ENCODE assay signal across 11 cellular contexts in the genomic region with DNA sequence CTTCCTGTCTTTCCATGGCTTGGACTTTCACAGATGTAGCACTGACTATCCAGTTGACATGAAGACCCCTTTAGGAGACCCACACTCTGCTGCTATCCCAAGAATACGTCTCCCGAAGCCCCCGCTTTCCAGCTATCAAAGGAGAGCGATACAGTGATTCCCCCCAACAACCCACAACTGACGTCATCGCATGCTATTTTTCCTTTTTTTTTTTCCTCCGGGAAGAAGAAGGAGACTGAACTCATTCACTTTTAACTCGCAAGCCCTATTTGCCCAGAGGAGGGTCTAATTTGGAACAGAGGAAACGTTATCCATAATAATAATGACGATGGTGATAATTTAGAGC. TPM values are rescaled to one million over a fixed set of nuclear protein-coding genes. Genes with fewer than 3 reads are reported as not detected.
DNase-seq lines count a peak whose midpoint lies in the region; FAIRE-seq and TF ChIP-seq lines count a peak whose summit lies in the region.
"Had no signal": no experiment of that assay in that cellular context is flagged by ENCODE, and none has a peak within 500 bp of the region (broad histone marks: within the 10 kb centered on the region; RNA-seq: fewer than 3 reads in every experiment).

No MANE protein-coding gene starts in this region.

- H3K79me2 ChIP-seq in fibroblast of lung (ENCODE audit: control insufficient read depth, insufficient read depth, low read length) (peaks cover 4% of the 10 kb centered on the region), neural progenitor cell (ENCODE audit: low read depth) (no peaks in the 10 kb centered on the region)

- H3F3A ChIP-seq in neural progenitor cell (ENCODE audit: low read depth), result peaks cover 44% of the 10 kb centered on the region

- H3K27me3 Mint-ChIP-seq in neural progenitor cell (ENCODE audit: insufficient read depth, low read depth), result peaks cover 23% of the 10 kb centered on the region

- H4K20me1 ChIP-seq in fibroblast of lung (ENCODE audit: control insufficient read depth, extremely low read depth, insufficient read depth, low read length) (no peaks in the 10 kb centered on the region), neural progenitor cell (ENCODE audit: low read depth) (peaks cover 34% of the 10 kb centered on the region)

- H3K27ac ChIP-seq in fibroblast of lung (ENCODE audit: insufficient read depth, low read length), result peak overlapping the region; percentile 89
- no peak overlapping the region for H3K27ac ChIP-seq in neural progenitor cell

- FAIRE-seq in GM12891 (lab: Jason Lieb, UNC), result no peak
- FAIRE-seq: frontal cortex, HTR-8/SVneo had no signal

- no peak for DNase-seq in AG04449 (ENCODE audit: low read depth, low spot score)
- DNase-seq in NT2/D1 (ENCODE audit: low read depth, low spot score), result no peak
- peak; percentile 54 to 77 for DNase-seq in fibroblast of lung (ENCODE audit: low read depth in 2 of 2)
- peak; percentile 15 for DNase-seq in neural progenitor cell (ENCODE audit: low spot score)
- no peak for DNase-seq in Kasumi-1 (lab: John Stamatoyannopoulos, UW)
- no peak for DNase-seq in GM12891 (ENCODE audit: insufficient read length, low spot score)
- no peak for DNase-seq in A172 (ENCODE audit: low spot score)
- no peak for DNase-seq in KBM-7
- DNase-seq: stimulated activated CD4-positive, alpha-beta T cell treated with anti-CD3 and anti-CD28 coated beads, Interleukin-4, amount 100 ng/mL, for 1 hour had no signal

- H3K4me2 ChIP-seq in fibroblast of lung (ENCODE audit: extremely low read depth, insufficient read depth, low read length) (peak overlapping the region; percentile 99), neural progenitor cell (peak overlapping the region; percentile 86)

- peak overlapping the region; percentile 87 for H3K4me3 ChIP-seq in AG04449 (ENCODE audit: low read depth, low read length)
- H3K4me3 ChIP-seq in NT2/D1 (ENCODE audit: insufficient read length, low read depth), result peak overlapping the region; percentile 86
- H3K4me3 ChIP-seq in fibroblast of lung (replicated peaks in 1 of 4; ENCODE audit: control extremely low read depth in 1 of 4, insufficient read depth in 1 of 4, low read depth in 3 of 4, low read length in 4 of 4), result peak overlapping the region; percentile 78 to 94 (median 82)
- peak overlapping the region; percentile 60 for H3K4me3 ChIP-seq in neural progenitor cell

- H3K36me3 ChIP-seq in NT2/D1 (ENCODE audit: insufficient read depth, insufficient read length, low read length), result peaks cover 17% of the 10 kb centered on the region
- H3K36me3 ChIP-seq in fibroblast of lung (ENCODE audit: control insufficient read depth, insufficient read depth, low read length), result no peaks in the 10 kb centered on the region
- no peaks in the 10 kb centered on the region for H3K36me3 ChIP-seq in neural progenitor cell

- no peak for TF ChIP-seq CTCF in AG04449 (IDR thresholded peaks at IDR 0.05; ENCODE audit: insufficient read depth, low read length, missing control alignments)
- no peak for TF ChIP-seq CTCF in fibroblast of lung (conservative IDR thresholded peaks at IDR 0.05 in 1 of 2, IDR thresholded peaks at IDR 0.05 in 1 of 2; ENCODE audit: low read depth in 1 of 2, low read length in 2 of 2)
- no peak for TF ChIP-seq CTCF in neural progenitor cell (IDR thresholded peaks at IDR 0.05)

- H3K9me3 Mint-ChIP-seq in neural progenitor cell, result no peaks in the 10 kb centered on the region

- peak overlapping the region; percentile 90 for H3K4me3 Mint-ChIP-seq in neural progenitor cell

- H3K27me3 ChIP-seq in NT2/D1 (ENCODE audit: insufficient read depth, insufficient read length), result peaks cover 5% of the 10 kb centered on the region
- no peaks in the 10 kb centered on the region for H3K27me3 ChIP-seq in fibroblast of lung (ENCODE audit: control insufficient read depth, insufficient read depth, low read length)
- H3K27me3 ChIP-seq in neural progenitor cell, result peaks cover 79% of the 10 kb centered on the region

- H3K9me3 ChIP-seq in NT2/D1 (ENCODE audit: insufficient read depth, low read length), result no peaks in the 10 kb centered on the region
- no peaks in the 10 kb centered on the region for H3K9me3 ChIP-seq in fibroblast of lung (ENCODE audit: control insufficient read depth, insufficient read depth, low read depth, low read length)
- no peaks in the 10 kb centered on the region for H3K9me3 ChIP-seq in neural progenitor cell (ENCODE audit: low read depth)

- peak overlapping the region; percentile 88 for H3K9ac ChIP-seq in NT2/D1 (ENCODE audit: insufficient read length, low read depth)
- peak overlapping the region; percentile 74 for H3K9ac ChIP-seq in fibroblast of lung (ENCODE audit: insufficient read depth, low read length)
- no peak overlapping the region for H3K9ac ChIP-seq in neural progenitor cell

- CTCF ChIA-PET in AG04449 (lab: Yijun Ruan, JAX), result interaction anchor here (1.1 to 6.0 kb wide), 4 partner anchors 21 to 563 kb away, joined by 3 to 63 read pairs (median 5); no protein-coding TSS in a partner anchor

- no peak for TF ChIP-seq POLR2A in GM12891 (IDR thresholded peaks at IDR 0.05; ENCODE audit: low read depth, low read length)

- peaks cover 2% of the 10 kb centered on the region for H3K36me3 Mint-ChIP-seq in neural progenitor cell

- no peak overlapping the region for H3K27ac Mint-ChIP-seq in neural progenitor cell

- in situ Hi-C loops in KBM-7 (cut with MboI; ENCODE audit: low pct_unique_long_range_greater_than_20kb, low sequenced_read_pairs), result no loop called here

- peaks cover 48% of the 10 kb centered on the region for H3K4me1 Mint-ChIP-seq in neural progenitor cell

- H2AFZ ChIP-seq in fibroblast of lung (ENCODE audit: low read length) (peak overlapping the region; percentile 84), neural progenitor cell (replicated peaks) (no peak overlapping the region)

- POLR2A ChIA-PET in AG04449 (lab: Yijun Ruan, JAX), result interaction anchor here (0.6 to 3.0 kb wide), 5 partner anchors 49 to 565 kb away, joined by 3 to 13 read pairs (median 3); no protein-coding TSS in a partner anchor

- H3K4me1 ChIP-seq in NT2/D1 (ENCODE audit: insufficient read depth, insufficient read length) (no peaks in the 10 kb centered on the region), fibroblast of lung (ENCODE audit: control insufficient read depth, extremely low read depth, insufficient read depth, low read length) (peaks cover 16% of the 10 kb centered on the region), neural progenitor cell (peaks cover 40% of the 10 kb centered on the region)

TF ChIP-seq in GM12891, 5 proteins besides CTCF, POLR2A, EP300 and RAD21:
- TF ChIP-seq SPI1 (IDR thresholded peaks at IDR 0.05; ENCODE audit: low read depth, low read length) (no peak), PAX5 (IDR thresholded peaks at IDR 0.05; ENCODE audit: insufficient read depth, low read length, severe bottlenecking) (no peak), POU2F2 (IDR thresholded peaks at IDR 0.05; ENCODE audit: low read depth, low read length) (no peak), POLR2AphosphoS5 (IDR thresholded peaks at IDR 0.05; ENCODE audit: low read depth, low read length) (no peak), TAF1 (IDR thresholded peaks at IDR 0.05; ENCODE audit: low read depth, low read length) (no peak)

RNA-seq across cellular contexts. Expression of a gene that starts 2.1 kb away (rescaled TPM):
- total RNA-seq in fibroblast of lung, result 33.4 and 45.7 TPM in 2 replicates
- 5.0 and 8.8 TPM in 2 replicates for polyA plus RNA-seq in fibroblast of lung
- polyA plus RNA-seq in fibroblast of lung (2012), result 3.0 and 6.5 TPM in 2 replicates
- polyA minus RNA-seq in fibroblast of lung (ENCODE audit: low replicate concordance), result 21.7 and 27.5 TPM in 2 replicates
- 0.15 and 0.65 TPM in 2 replicates for total RNA-seq in neural progenitor cell (ENCODE audit: low replicate concordance)
- polyA plus RNA-seq in GM12891 (2012; ENCODE audit: low read depth, missing spikeins), result 0.06 TPM
- 0.02 TPM in 1 of 2 replicates, not detected in the other for total RNA-seq in A172 (2014; rRNA removed; shearing (Covaris generic))

Comparison
In these comparisons a context has a peak if more than half of its experiments do, and no peak if none do; other contexts are left out.
1. DNase-seq: peak in fibroblast of lung (2 of 2) and neural progenitor cell (single experiment); none in AG04449 (single experiment), NT2/D1 (single experiment), Kasumi-1 (0 of 2), GM12891 (single experiment), A172 (single experiment) and KBM-7 (single experiment).
2. RNA of a gene that starts 2.1 kb away (total RNA-seq): 33.4 to 45.7 TPM in fibroblast of lung; 0.15 to 0.65 TPM in neural progenitor cell and 0.02 TPM in A172; every median in the first group is over 10 times any median in the second.
3. Peak in every context shown above with its lines, with median percentiles within 50 percentile points of each other: H3K4me3 ChIP-seq.